Comparison of ENCODE assay signal across 9 cellular contexts in genomic region chr12:90013409-90013808, GRCh38.
A peak's percentile ranks its signal among the peaks of the same experiment; 100 is the strongest.
DNase-seq lines count a peak whose midpoint lies in the region; ATAC-seq and TF ChIP-seq lines count a peak whose summit lies in the region.
"Had no signal": no experiment of that assay in that cellular context is flagged by ENCODE, and none has a peak within 500 bp of the region (broad histone marks: within the 10 kb centered on the region; RNA-seq: fewer than 3 reads in every experiment).

No MANE protein-coding gene starts in this region.

- ATAC-seq in GM19467 (IDR thresholded peaks at IDR 0.05; ENCODE audit: unreplicated experiment) = peak; percentile 87
- ATAC-seq: esophagus mucosa had no signal

- POLR2A ChIA-PET in CD4-positive, alpha-beta memory T cell (lab: Charles Lee; ENCODE audit: partially characterized antibody) = interaction anchor here (1.6 kb wide), 1 partner anchor 304 kb away, joined by 5 read pairs; the partner anchor contains the start of gene ATP2B1

- no peak overlapping the region for H3K4me2 ChIP-seq in Loucy (ENCODE audit: low read depth, low read length, poor library complexity, severe bottlenecking)

- no peak overlapping the region for H3K4me3 Mint-ChIP-seq in CD4-positive, alpha-beta memory T cell

- no peaks in the 10 kb centered on the region for H3K36me3 ChIP-seq in CD4-positive, alpha-beta memory T cell (ENCODE audit: insufficient read depth, low read length)
- H3K36me3 ChIP-seq in Loucy (ENCODE audit: insufficient read depth, low read length) = no peaks in the 10 kb centered on the region
- no peaks in the 10 kb centered on the region for H3K36me3 ChIP-seq in MG63

- no peaks in the 10 kb centered on the region for H3K9me3 Mint-ChIP-seq in CD4-positive, alpha-beta memory T cell

- H3K27me3 ChIP-seq in CD4-positive, alpha-beta memory T cell (ENCODE audit: insufficient read depth, low read length) = no peaks in the 10 kb centered on the region
- no peaks in the 10 kb centered on the region for H3K27me3 ChIP-seq in Loucy (ENCODE audit: insufficient read depth, low read length, poor library complexity, severe bottlenecking)
- no peaks in the 10 kb centered on the region for H3K27me3 ChIP-seq in MG63

- intact Hi-C loops in CD4-positive, alpha-beta memory T cell (cut with micrococcal nuclease) = loop anchor here (1.0 to 10.0 kb wide), 3 partner anchors 307 to 470 kb away; no protein-coding TSS in a partner anchor

- no peaks in the 10 kb centered on the region for H3K79me2 ChIP-seq in Loucy (ENCODE audit: insufficient read depth, low read length)

- TF ChIP-seq CTCF in Loucy (conservative IDR thresholded peaks at IDR 0.05; ENCODE audit: low read length) (peak; percentile 37), fibroblast of pulmonary artery (IDR thresholded peaks at IDR 0.05; ENCODE audit: low read length, missing control alignments) (peak; percentile 38)

- no peak overlapping the region for H2AFZ ChIP-seq in Loucy (ENCODE audit: low read length)

- H3K4me1 ChIP-seq in CD4-positive, alpha-beta memory T cell (ENCODE audit: insufficient read depth, low read length) = peaks cover 3% of the 10 kb centered on the region
- H3K4me1 ChIP-seq in Loucy (ENCODE audit: insufficient read depth, low read length, poor library complexity, severe bottlenecking) = no peaks in the 10 kb centered on the region

- DNase-seq in CD4-positive, alpha-beta memory T cell = peak in 4 of 5 donors; percentile 21 to 32 (median 29)
- DNase-seq in fibroblast of pulmonary artery (ENCODE audit: low read depth) (peak; percentile 35), MG63 (no peak), AG20443 (ENCODE audit: low spot score) (no peak), NCI-H2107 (lab: John Stamatoyannopoulos, UW) (no peak)
- no peak for DNase-seq in effector CD4-positive, alpha-beta T cell

- H3K4me1 Mint-ChIP-seq in CD4-positive, alpha-beta memory T cell = peaks cover 8 to 11% (median 10%) of the 10 kb centered on the region in 4 donors

- H3K9me2 ChIP-seq in Loucy (replicated peaks; ENCODE audit: low read depth, low read length) = no peaks in the 10 kb centered on the region

- no peaks in the 10 kb centered on the region for H3K36me3 Mint-ChIP-seq in CD4-positive, alpha-beta memory T cell

- peak overlapping the region in 2 of 7 donors; percentile 31 to 65 for H3K27ac Mint-ChIP-seq in CD4-positive, alpha-beta memory T cell

- no peak overlapping the region for H3K9ac ChIP-seq in Loucy (ENCODE audit: low read depth, low read length, poor library complexity, severe bottlenecking)

- no peaks in the 10 kb centered on the region for H3K27me3 Mint-ChIP-seq in CD4-positive, alpha-beta memory T cell

- H3F3A ChIP-seq in Loucy (ENCODE audit: low read depth) = no peaks in the 10 kb centered on the region

- CTCF ChIA-PET in CD4-positive, alpha-beta memory T cell (lab: Charles Lee; ENCODE audit: partially characterized antibody) = interaction anchor here (0.6 to 3.3 kb wide), 11 partner anchors 9 to 473 kb away, joined by 3 to 36 read pairs (median 4); no protein-coding TSS in a partner anchor

- H3K9me3 ChIP-seq in CD4-positive, alpha-beta memory T cell (ENCODE audit: control insufficient read depth in 1 of 2, low read length in 2 of 2) = no peaks in the 10 kb centered on the region
- no peaks in the 10 kb centered on the region for H3K9me3 ChIP-seq in Loucy (ENCODE audit: insufficient read depth, low read depth, low read length)
- no peaks in the 10 kb centered on the region for H3K9me3 ChIP-seq in MG63

- no peaks in the 10 kb centered on the region for H4K20me1 ChIP-seq in Loucy (ENCODE audit: insufficient read depth, low read length, poor library complexity, severe bottlenecking)

- no peak overlapping the region for H3K27ac ChIP-seq in CD4-positive, alpha-beta memory T cell (ENCODE audit: low read depth, low read length)

- no peak overlapping the region for H3K4me3 ChIP-seq in CD4-positive, alpha-beta memory T cell (ENCODE audit: low read length in 2 of 2)
- H3K4me3 ChIP-seq in Loucy (ENCODE audit: low read length, poor library complexity, severe bottlenecking) = no peak overlapping the region
- H3K4me3 ChIP-seq in fibroblast of pulmonary artery (replicated peaks; ENCODE audit: low read depth, low read length) = no peak overlapping the region
- H3K4me3 ChIP-seq in MG63 = no peak overlapping the region

Comparison
In these comparisons a context has a peak if more than half of its experiments do, and no peak if none do; other contexts are left out.
1. DNase-seq: peak in CD4-positive, alpha-beta memory T cell (4 of 5) and fibroblast of pulmonary artery (single experiment); none in MG63 (single experiment), AG20443 (single experiment), effector CD4-positive, alpha-beta T cell (single experiment) and NCI-H2107 (single experiment).